ENCODE assay signal across 17 cellular contexts in genomic region chr1:221697924-221698425, GRCh38. TPM values are rescaled to one million over a fixed set of nuclear protein-coding genes. Genes with fewer than 3 reads are reported as not detected.
DNase-seq lines count a peak whose midpoint lies in the region; ATAC-seq and TF ChIP-seq lines count a peak whose summit lies in the region.
"Had no signal": no experiment of that assay in that cellular context is flagged by ENCODE, and none has a peak within 500 bp of the region (broad histone marks: within the 10 kb centered on the region; RNA-seq: fewer than 3 reads in every experiment).

No MANE protein-coding gene starts in this region.

- peaks cover 5% of the 10 kb centered on the region; the same call in 1 of the 2 replicates for H3K9me3 ChIP-seq in MG63
- no peaks in the 10 kb centered on the region for H3K9me3 ChIP-seq in psoas muscle
- H3K9me3 ChIP-seq: HAP-1, upper lobe of right lung had no signal

- intact Hi-C loops in psoas muscle (cut with DNase I), result no loop called here

- H3K4me1 ChIP-seq in psoas muscle, result peaks cover 5% of the 10 kb centered on the region
- H3K4me1 ChIP-seq: HAP-1, upper lobe of right lung had no signal

- ATAC-seq in psoas muscle (peak; percentile 71 to 94 (median 86)), SK-N-SH treated with all-trans-retinoic acid at 6 μM for 48 hours (no peak), HG03039 (IDR thresholded peaks at IDR 0.05; ENCODE audit: unreplicated experiment) (no peak)
- ATAC-seq: activated CD8-positive, alpha-beta T cell treated with anti-CD3 and anti-CD28 coated beads, Interleukin-2, amount 10 ng/mL, durations not matched to agents 7 days and 5 days; CD8-positive, alpha-beta T cell; upper lobe of right lung had no signal

- H3K4me3 ChIP-seq in MG63, result no peak overlapping the region
- H3K4me3 ChIP-seq in psoas muscle, result no peak overlapping the region
- H3K4me3 ChIP-seq: HAP-1, SK-N-MC, upper lobe of right lung had no signal

- H3K36me3 ChIP-seq in MG63 (no peaks in the 10 kb centered on the region), psoas muscle (ENCODE audit: insufficient read depth in 1 of 2, low read depth in 1 of 2) (peaks cover 0 to 17% of the 10 kb centered on the region in 2 donors)
- H3K36me3 ChIP-seq: HAP-1 had no signal

- peak; percentile 76 for DNase-seq in EH (ENCODE audit: low read depth)
- peak; percentile 49 for DNase-seq in MG63
- no peak for DNase-seq in epithelial cell of prostate (ENCODE audit: low read depth, low spot score)
- DNase-seq in psoas muscle, result no peak
- DNase-seq in stimulated activated CD4-positive, alpha-beta T cell treated with anti-CD3 and anti-CD28 coated beads, Interleukin-4, amount 100 ng/mL, for 24 hours, result no peak
- DNase-seq: activated CD8-positive, alpha-beta T cell treated with anti-CD3 and anti-CD28 coated beads, Interleukin-2, amount 10 ng/mL, durations not matched to agents 7 days and 5 days; activated effector memory CD4-positive, alpha-beta T cell treated with anti-CD3 and anti-CD28 coated beads, Interleukin-2, amount 50 U/mL, for 16 hours; CD8-positive, alpha-beta T cell; effector memory CD4-positive, alpha-beta T cell; head of caudate nucleus; kidney glomerular epithelial cell; upper lobe of right lung had no signal

- TF ChIP-seq CTCF in psoas muscle (IDR thresholded peaks at IDR 0.05), result no peak

- H3K27ac ChIP-seq in epithelial cell of prostate, result peak overlapping the region; percentile 27
- H3K27ac ChIP-seq in psoas muscle, result peak overlapping the region; percentile 48
- H3K27ac ChIP-seq: HL-60, SK-N-MC, upper lobe of right lung had no signal

- no peaks in the 10 kb centered on the region for H3K27me3 ChIP-seq in MG63
- H3K27me3 ChIP-seq in psoas muscle (ENCODE audit: insufficient read depth in 3 of 3, low read length in 2 of 3), result no peaks in the 10 kb centered on the region
- H3K27me3 ChIP-seq: upper lobe of right lung had no signal

- 31 to 39% (median 32%) methylated on average over 3 of the region's 3 CpGs for WGBS in psoas muscle, 3 donors

TF ChIP-seq in SK-N-SH treated with all-trans-retinoic acid at 6 μM for 48 hours, 23 proteins besides CTCF, POLR2A, EP300 and RAD21:
- TF ChIP-seq BACH2 (CRISPR knock-in tag; IDR thresholded peaks at IDR 0.05; ENCODE audit: borderline replicate concordance) (no peak), ZNF8 (CRISPR knock-in tag; IDR thresholded peaks at IDR 0.05) (no peak), CREB5 (CRISPR knock-in tag; IDR thresholded peaks at IDR 0.05; ENCODE audit: low read depth) (no peak), RARB (CRISPR knock-in tag; IDR thresholded peaks at IDR 0.05) (no peak), CSDC2 (CRISPR knock-in tag; IDR thresholded peaks at IDR 0.05) (no peak), POU6F1 (CRISPR knock-in tag; IDR thresholded peaks at IDR 0.05; ENCODE audit: borderline replicate concordance, low read depth) (no peak), PPARA (CRISPR knock-in tag; IDR thresholded peaks at IDR 0.05; ENCODE audit: borderline replicate concordance) (no peak), ZFP3 (CRISPR knock-in tag; IDR thresholded peaks at IDR 0.05) (no peak), SNAI2 (CRISPR knock-in tag; IDR thresholded peaks at IDR 0.05) (no peak), TOX (CRISPR knock-in tag; IDR thresholded peaks at IDR 0.05; ENCODE audit: borderline replicate concordance) (no peak), TSHZ2 (CRISPR knock-in tag; IDR thresholded peaks at IDR 0.05) (no peak), ZFP30 (CRISPR knock-in tag; IDR thresholded peaks at IDR 0.05) (no peak), ZNF70 (CRISPR knock-in tag; IDR thresholded peaks at IDR 0.05) (no peak), GLIS3 (CRISPR knock-in tag; IDR thresholded peaks at IDR 0.05) (no peak), ARNTL (CRISPR knock-in tag; IDR thresholded peaks at IDR 0.05; ENCODE audit: borderline replicate concordance, low read depth) (no peak)
TF ChIP-seq in SK-N-SH treated with all-trans-retinoic acid at 6 μM for 48 hours: peak in this region for 0.

RNA-seq across cellular contexts. Expression of gene DUSP10, which starts 43.9 kb away (rescaled TPM):
- total RNA-seq in MG63 (2014; rRNA removed; shearing (Covaris generic); ENCODE audit: low replicate concordance), result 5.8 and 6.3 TPM in 2 replicates
- total RNA-seq in psoas muscle, result 10 to 100 TPM in 2 of 4 donors, 1 to 10 TPM in 2; 5.2 to 15.5 (median 9.3) TPM
- polyA plus RNA-seq in psoas muscle, result 1 to 10 TPM; 4.7 to 6.1 (median 4.8) TPM

Comparison
In these comparisons a context has a peak if more than half of its experiments do, and no peak if none do; other contexts are left out.
1. DNase-seq: peak in EH (single experiment) and MG63 (single experiment); none in epithelial cell of prostate (single experiment), psoas muscle (0 of 2) and stimulated activated CD4-positive, alpha-beta T cell treated with anti-CD3 and anti-CD28 coated beads, Interleukin-4, amount 100 ng/mL, for 24 hours (single experiment).
2. ATAC-seq: peak in psoas muscle (4 of 4); none in SK-N-SH treated with all-trans-retinoic acid at 6 μM for 48 hours (single experiment) and HG03039 (single experiment).